14 cellular contexts compared by ENCODE assay signal in the genomic region with DNA sequence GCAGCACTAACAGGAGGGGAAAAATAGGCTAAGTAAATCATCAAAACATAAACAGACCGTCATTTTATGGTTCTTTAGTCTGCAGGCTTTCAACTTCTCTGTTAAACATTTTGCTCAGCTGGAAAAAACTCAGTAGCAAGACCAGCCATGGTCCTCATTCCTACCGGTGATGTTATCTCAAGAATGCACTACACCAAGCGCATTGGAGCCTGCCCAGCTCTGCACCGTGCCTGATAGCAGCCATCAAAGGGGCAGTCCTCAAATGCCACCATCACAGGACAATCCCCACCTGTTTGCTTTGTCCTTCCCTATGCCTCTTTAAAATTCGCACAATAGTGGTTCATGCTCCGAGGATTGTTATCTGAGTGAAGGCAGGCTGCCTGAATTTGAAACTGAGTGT.
DNase-seq lines count a peak whose midpoint lies in the region; ATAC-seq and TF ChIP-seq lines count a peak whose summit lies in the region.
"Had no signal": no experiment of that assay in that cellular context is flagged by ENCODE, and none has a peak within 500 bp of the region (broad histone marks: within the 10 kb centered on the region; RNA-seq: fewer than 3 reads in every experiment).

No MANE protein-coding gene starts in this region.

- H3K27ac Mint-ChIP-seq in neural progenitor cell = no peak overlapping the region
- H3K27ac Mint-ChIP-seq: B cell; CD4-positive, alpha-beta memory T cell; GM23338 had no signal

- H3K4me1 Mint-ChIP-seq in neural progenitor cell = no peaks in the 10 kb centered on the region
- H3K4me1 Mint-ChIP-seq in activated T-cell treated with anti-CD3 and anti-CD28 coated beads, Interleukin-2, amount 50 U/mL, for 4 hours (ENCODE audit: low read depth) = no peaks in the 10 kb centered on the region
- H3K4me1 Mint-ChIP-seq: B cell; CD4-positive, alpha-beta memory T cell; GM23338 had no signal

- no peak overlapping the region for H3K4me2 ChIP-seq in neural progenitor cell
- H3K4me2 ChIP-seq: GM23338 had no signal

- no peaks in the 10 kb centered on the region for H3K36me3 Mint-ChIP-seq in neural progenitor cell
- H3K36me3 Mint-ChIP-seq in activated T-cell treated with anti-CD3 and anti-CD28 coated beads, Interleukin-2, amount 50 U/mL, for 4 hours (ENCODE audit: insufficient read depth) = no peaks in the 10 kb centered on the region

- no peaks in the 10 kb centered on the region for H3K9me3 Mint-ChIP-seq in neural progenitor cell
- peaks cover 15% of the 10 kb centered on the region for H3K9me3 Mint-ChIP-seq in activated T-cell treated with anti-CD3 and anti-CD28 coated beads, Interleukin-2, amount 50 U/mL, for 4 hours

- H3K27ac ChIP-seq in left ventricle myocardium inferior (replicated peaks) (peak overlapping the region; percentile 30), neural progenitor cell (no peak overlapping the region)
- H3K27ac ChIP-seq: C4-2B had no signal

- DNase-seq in left ventricle myocardium inferior = peak; percentile 19
- no peak for DNase-seq in Right ventricle myocardium superior
- peak; percentile 71 for DNase-seq in OCI-M1 (lab: John Stamatoyannopoulos, UW)
- DNase-seq in neural progenitor cell (ENCODE audit: low spot score) = no peak
- DNase-seq in hypothalamus (lab: John Stamatoyannopoulos, UW) = no peak
- DNase-seq in activated T-cell treated with anti-CD3 and anti-CD28 coated beads, Interleukin-2, amount 50 U/mL, for 4 hours = no peak
- DNase-seq: CD4-positive, alpha-beta memory T cell; DMS79; H9 had no signal

- no peaks in the 10 kb centered on the region for H3K79me2 ChIP-seq in neural progenitor cell (ENCODE audit: low read depth)

- H3K27me3 Mint-ChIP-seq in neural progenitor cell (ENCODE audit: insufficient read depth, low read depth) = no peaks in the 10 kb centered on the region
- H3K27me3 Mint-ChIP-seq in activated T-cell treated with anti-CD3 and anti-CD28 coated beads, Interleukin-2, amount 50 U/mL, for 4 hours (ENCODE audit: low read depth) = no peaks in the 10 kb centered on the region
- H3K27me3 Mint-ChIP-seq: B cell; CD4-positive, alpha-beta memory T cell had no signal

- no peaks in the 10 kb centered on the region for H3F3A ChIP-seq in neural progenitor cell (ENCODE audit: low read depth)

- no peak for ATAC-seq in Right ventricle myocardium superior (ENCODE audit: poor library complexity)
- ATAC-seq in activated T-cell treated with anti-CD3 and anti-CD28 coated beads, Interleukin-2, amount 50 U/mL, for 4 hours = no peak
- no peak for ATAC-seq in HG02884 (IDR thresholded peaks at IDR 0.05; ENCODE audit: unreplicated experiment)
- ATAC-seq: GM12878, GM23338 had no signal

- intact Hi-C loops in left ventricle myocardium inferior (cut with micrococcal nuclease) (no loop called here), Right ventricle myocardium superior (cut with DNase I) (no loop called here)

- H3K4me3 Mint-ChIP-seq in neural progenitor cell = no peak overlapping the region
- no peak overlapping the region for H3K4me3 Mint-ChIP-seq in activated T-cell treated with anti-CD3 and anti-CD28 coated beads, Interleukin-2, amount 50 U/mL, for 4 hours
- H3K4me3 Mint-ChIP-seq: B cell; CD4-positive, alpha-beta memory T cell; GM23338; H9 had no signal

- H3K4me1 ChIP-seq in left ventricle myocardium inferior = no peaks in the 10 kb centered on the region
- no peaks in the 10 kb centered on the region for H3K4me1 ChIP-seq in neural progenitor cell

- peak overlapping the region; percentile 31 for H2AFZ ChIP-seq in neural progenitor cell (replicated peaks)
- H2AFZ ChIP-seq: GM23338 had no signal

- TF ChIP-seq CTCF in left ventricle myocardium inferior (IDR thresholded peaks at IDR 0.05; ENCODE audit: borderline replicate concordance) (no peak), neural progenitor cell (IDR thresholded peaks at IDR 0.05) (no peak)

- no peak overlapping the region for H3K4me3 ChIP-seq in left ventricle myocardium inferior
- H3K4me3 ChIP-seq in neural progenitor cell = no peak overlapping the region
- H3K4me3 ChIP-seq: GM12878, GM23338 had no signal

- H3K36me3 ChIP-seq in left ventricle myocardium inferior (no peaks in the 10 kb centered on the region), neural progenitor cell (no peaks in the 10 kb centered on the region)

- H3K27me3 ChIP-seq in left ventricle myocardium inferior (ENCODE audit: low read depth) (no peaks in the 10 kb centered on the region), neural progenitor cell (no peaks in the 10 kb centered on the region)

- H3K9me3 ChIP-seq in left ventricle myocardium inferior (replicated peaks) (peaks cover 15% of the 10 kb centered on the region), neural progenitor cell (ENCODE audit: low read depth) (no peaks in the 10 kb centered on the region)

- H3K9ac ChIP-seq in neural progenitor cell = no peak overlapping the region

- H4K20me1 ChIP-seq in neural progenitor cell (ENCODE audit: low read depth) = no peaks in the 10 kb centered on the region

Comparison
In these comparisons a context has a peak if more than half of its experiments do, and no peak if none do; other contexts are left out.
1. DNase-seq: peak in left ventricle myocardium inferior (single experiment) and OCI-M1 (single experiment); none in Right ventricle myocardium superior (single experiment), neural progenitor cell (single experiment), hypothalamus (0 of 51) and activated T-cell treated with anti-CD3 and anti-CD28 coated beads, Interleukin-2, amount 50 U/mL, for 4 hours (single experiment).